Comparison of ENCODE assay signal across 1 cellular context in genomic region chr11:782264-783174, GRCh38.
TF ChIP-seq lines count a peak whose summit lies in the region.

No MANE protein-coding gene starts in this region.

TF ChIP-seq in SK-N-SH, 30 proteins besides CTCF, POLR2A, EP300 and RAD21 (continued from another document):
- TF ChIP-seq ZBTB33 (IDR thresholded peaks at IDR 0.05; ENCODE audit: borderline replicate concordance, low read depth) (no peak), FOSL2 (IDR thresholded peaks at IDR 0.05; ENCODE audit: borderline replicate concordance, low read depth) (no peak), SMC3 (IDR thresholded peaks at IDR 0.05; ENCODE audit: low read depth, low read length) (no peak), REST (IDR thresholded peaks at IDR 0.05; ENCODE audit: low read depth, low read length) (no peak), FOXJ3 (CRISPR knock-in tag; IDR thresholded peaks at IDR 0.05) (no peak), USF2 (IDR thresholded peaks at IDR 0.05; ENCODE audit: borderline replicate concordance, low read depth, low read length) (no peak), TCF12 (IDR thresholded peaks at IDR 0.05) (no peak), RCOR1 (IDR thresholded peaks at IDR 0.05; ENCODE audit: low read length) (no peak), SIN3A (IDR thresholded peaks at IDR 0.05; ENCODE audit: borderline replicate concordance, low read depth, low read length) (no peak), PBX3 (IDR thresholded peaks at IDR 0.05) (no peak), RXRA (IDR thresholded peaks at IDR 0.05; ENCODE audit: borderline replicate concordance, low read depth) (no peak), USF1 (IDR thresholded peaks at IDR 0.05; ENCODE audit: borderline replicate concordance, low read depth) (no peak)
